Comparison of ENCODE assay signal across 20 cellular contexts in the genomic region with DNA sequence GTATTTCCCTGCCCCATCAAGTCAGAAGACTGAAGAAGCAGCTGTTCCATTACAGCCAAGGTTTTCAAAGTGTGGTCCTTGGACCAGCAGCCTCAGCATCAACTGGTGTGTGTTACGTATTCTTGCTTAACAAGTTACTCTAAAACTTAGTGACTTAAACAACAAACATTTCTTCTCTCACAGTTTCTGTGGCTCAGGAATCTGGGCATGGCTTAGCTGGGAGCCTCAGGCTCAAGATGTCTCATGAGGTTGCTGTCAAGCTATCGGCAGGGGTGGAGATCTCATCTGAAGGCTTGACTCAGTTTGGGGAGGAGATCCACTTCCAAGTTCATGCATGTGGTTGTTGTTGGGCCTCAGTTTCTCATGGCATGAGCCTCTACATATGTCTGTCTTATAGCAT.
"Had no signal": no experiment of that assay in that cellular context is flagged by ENCODE, and none has a peak within 500 bp of the region (broad histone marks: within the 10 kb centered on the region; RNA-seq: fewer than 3 reads in every experiment).

No MANE protein-coding gene starts in this region.

- H3K4me1 Mint-ChIP-seq: activated naive CD4-positive, alpha-beta T cell treated with anti-CD3 and anti-CD28 coated beads, Interleukin-2, amount 50 U/mL, for 24 hours had no signal

- H3K27me3 ChIP-seq: right atrium auricular region, suprapubic skin, upper lobe of left lung had no signal

- H3K27ac Mint-ChIP-seq: activated naive CD4-positive, alpha-beta T cell treated with anti-CD3 and anti-CD28 coated beads, Interleukin-2, amount 50 U/mL, for 24 hours; activated T-cell treated with anti-CD3 and anti-CD28 coated beads, Interleukin-2, amount 50 U/mL, for 72 hours; progenitor cell of endocrine pancreas; stimulated activated naive CD8-positive, alpha-beta T cell treated with anti-CD3 and anti-CD28 coated beads, Interleukin-15, amount 100 ng/mL, for 72 hours had no signal

- H3K36me3 Mint-ChIP-seq: activated naive CD4-positive, alpha-beta T cell treated with anti-CD3 and anti-CD28 coated beads, Interleukin-2, amount 50 U/mL, for 24 hours had no signal

- H3K27ac ChIP-seq: right atrium auricular region, suprapubic skin, upper lobe of left lung had no signal

- H3K27me3 Mint-ChIP-seq: activated naive CD4-positive, alpha-beta T cell treated with anti-CD3 and anti-CD28 coated beads, Interleukin-2, amount 50 U/mL, for 24 hours; stimulated activated naive CD8-positive, alpha-beta T cell treated with anti-CD3 and anti-CD28 coated beads, Interleukin-15, amount 100 ng/mL, for 72 hours had no signal

- H3K36me3 ChIP-seq: right atrium auricular region, suprapubic skin, upper lobe of left lung had no signal

- H3K9me3 ChIP-seq: right atrium auricular region, suprapubic skin, upper lobe of left lung had no signal

- FAIRE-seq: astrocyte, frontal cortex, kidney, small intestine had no signal

- H3K9me3 Mint-ChIP-seq: activated naive CD4-positive, alpha-beta T cell treated with anti-CD3 and anti-CD28 coated beads, Interleukin-2, amount 50 U/mL, for 24 hours; activated T-cell treated with anti-CD3 and anti-CD28 coated beads, Interleukin-2, amount 50 U/mL, for 72 hours; neural crest cell; stimulated activated naive CD8-positive, alpha-beta T cell treated with anti-CD3 and anti-CD28 coated beads, Interleukin-15, amount 100 ng/mL, for 72 hours had no signal

- DNase-seq: activated CD4-positive, alpha-beta T cell treated with anti-CD3 and anti-CD28 coated beads for 1 hour; activated CD8-positive, alpha-beta memory T cell treated with anti-CD3 and anti-CD28 coated beads for 24 hours; activated gamma-delta T cell; activated T-cell treated with anti-CD3 and anti-CD28 coated beads, Interleukin-2, amount 50 U/mL, for 72 hours; hypothalamus; kidney; small intestine; stimulated activated CD4-positive, alpha-beta T cell treated with anti-CD3 and anti-CD28 coated beads, Interleukin-15, amount 100 ng/mL, for 24 hours; stimulated activated CD4-positive, alpha-beta T cell treated with anti-CD3 and anti-CD28 coated beads, Interleukin-2, amount 100 ng/mL, for 48 hours; stimulated activated naive CD8-positive, alpha-beta T cell treated with anti-CD3 and anti-CD28 coated beads, Interleukin-15, amount 100 ng/mL, for 72 hours; T-helper 2 cell; upper lobe of left lung had no signal

- H3K4me3 Mint-ChIP-seq: activated naive CD4-positive, alpha-beta T cell treated with anti-CD3 and anti-CD28 coated beads, Interleukin-2, amount 50 U/mL, for 24 hours; activated T-cell treated with anti-CD3 and anti-CD28 coated beads, Interleukin-2, amount 50 U/mL, for 72 hours; neural crest cell; stimulated activated naive CD8-positive, alpha-beta T cell treated with anti-CD3 and anti-CD28 coated beads, Interleukin-15, amount 100 ng/mL, for 72 hours had no signal

- H3K4me1 ChIP-seq: right atrium auricular region had no signal

- ATAC-seq: activated T-cell treated with anti-CD3 and anti-CD28 coated beads, Interleukin-2, amount 50 U/mL, for 72 hours; left lobe of liver; stimulated activated naive CD8-positive, alpha-beta T cell treated with anti-CD3 and anti-CD28 coated beads, Interleukin-15, amount 100 ng/mL, for 72 hours had no signal

- H3K4me3 ChIP-seq: right atrium auricular region, suprapubic skin, upper lobe of left lung had no signal
